In genomic region chr17:39979865-39980401, GRCh38 we compare ENCODE assay signal across 1 cellular context.
TF ChIP-seq lines count a peak whose summit lies in the region.

No MANE protein-coding gene starts in this region.

TF ChIP-seq in K562, 482 proteins besides CTCF, POLR2A, EP300 and RAD21 (continued from another document and continues in another):
- TF ChIP-seq SFPQ (IDR thresholded peaks at IDR 0.05; ENCODE audit: low read depth, low read length) (no peak), MBD1 (CRISPR knock-in tag; IDR thresholded peaks at IDR 0.05) (no peak), ZNF134 (CRISPR knock-in tag; conservative IDR thresholded peaks at IDR 0.05) (no peak), ZZZ3 (IDR thresholded peaks at IDR 0.05) (no peak), MBD2 (IDR thresholded peaks at IDR 0.05; ENCODE audit: borderline replicate concordance, low read depth) (peak; percentile 30; the same call in 1 of the 2 replicates), ZNF318 (IDR thresholded peaks at IDR 0.05; ENCODE audit: borderline replicate concordance in 1 of 2, low read depth in 1 of 2) (no peak), ARID2 (IDR thresholded peaks at IDR 0.05) (peak; percentile 47; the same call in 1 of the 2 replicates), IFI16 (CRISPR knock-in tag; IDR thresholded peaks at IDR 0.05) (no peak), STAT6 (CRISPR knock-in tag; IDR thresholded peaks at IDR 0.05) (peak; percentile 57; the same call in 1 of the 2 replicates), KLF6 (CRISPR knock-in tag; IDR thresholded peaks at IDR 0.05; ENCODE audit: borderline replicate concordance) (no peak), ZFP36 (IDR thresholded peaks at IDR 0.05; ENCODE audit: low read depth, low read length, partially characterized antibody) (no peak), ESRRB (CRISPR knock-in tag; IDR thresholded peaks at IDR 0.05; ENCODE audit: borderline replicate concordance) (no peak), HCFC1 (IDR thresholded peaks at IDR 0.05; ENCODE audit: low read depth, low read length) (no peak), PBX2 (CRISPR knock-in tag; IDR thresholded peaks at IDR 0.05; ENCODE audit: low read depth) (no peak), PBX2 (tag; conservative IDR thresholded peaks at IDR 0.05; ENCODE audit: low read depth) (no peak), ZNF551 (CRISPR knock-in tag; IDR thresholded peaks at IDR 0.05) (no peak), GATAD2B (IDR thresholded peaks at IDR 0.05; ENCODE audit: borderline replicate concordance) (no peak), STAT5A (IDR thresholded peaks at IDR 0.05; ENCODE audit: borderline replicate concordance, low read length) (no peak), SRSF3 (IDR thresholded peaks at IDR 0.05; ENCODE audit: insufficient read depth, low read length) (no peak), HMG20B (CRISPR knock-in tag; IDR thresholded peaks at IDR 0.05) (no peak), CBX5 (IDR thresholded peaks at IDR 0.05; ENCODE audit: borderline replicate concordance, low read depth) (no peak), ILF3 (IDR thresholded peaks at IDR 0.05; ENCODE audit: borderline replicate concordance) (no peak), ZBTB40 (IDR thresholded peaks at IDR 0.05) (peak; percentile 36; the same call in 1 of the 2 replicates), ZBTB40 (CRISPR knock-in tag; IDR thresholded peaks at IDR 0.05) (no peak), ZNF263 (CRISPR knock-in tag; IDR thresholded peaks at IDR 0.05; ENCODE audit: borderline replicate concordance) (no peak), ZC3H8 (IDR thresholded peaks at IDR 0.05) (no peak), BMI1 (IDR thresholded peaks at IDR 0.05; ENCODE audit: low read length) (no peak)
